In the genomic region with DNA sequence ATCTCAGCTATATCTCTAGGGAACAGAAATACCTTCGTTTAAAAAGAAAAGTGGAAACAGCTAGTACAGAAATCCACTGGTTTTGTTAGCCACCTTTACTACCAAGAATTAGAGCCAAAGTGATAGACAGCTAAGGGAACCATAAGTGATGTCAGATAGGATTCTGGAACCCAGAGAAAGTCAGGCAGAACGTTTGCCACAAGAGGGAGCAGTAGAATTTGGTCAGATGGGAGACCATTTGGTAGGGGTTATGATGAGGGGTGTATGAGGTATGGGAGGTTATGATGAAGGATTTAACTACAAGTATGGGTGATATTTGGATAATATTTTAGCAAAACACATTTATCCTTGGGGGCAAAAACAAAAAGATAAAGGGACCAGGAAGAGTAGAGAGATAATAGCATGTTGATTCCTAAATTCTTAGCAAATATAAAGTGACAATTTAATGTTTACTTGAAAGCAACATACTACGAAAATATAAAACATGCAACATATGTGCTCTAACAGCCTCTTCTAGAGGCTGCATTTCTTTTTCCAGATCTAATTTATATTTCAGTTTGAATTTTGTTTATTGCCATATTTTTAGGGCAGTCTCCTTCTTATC, we compare ENCODE assay signal across 8 cellular contexts. TPM values are rescaled to one million over a fixed set of nuclear protein-coding genes. Genes with fewer than 3 reads are reported as not detected.
DNase-seq lines count a peak whose midpoint lies in the region; ATAC-seq and TF ChIP-seq lines count a peak whose summit lies in the region.

No MANE protein-coding gene starts in this region.

- H3K27me3 Mint-ChIP-seq in GM23338 (ENCODE audit: insufficient read depth, low read depth, poor library complexity) (peaks cover 35% of the 10 kb centered on the region), endothelial cell (ENCODE audit: unreplicated experiment) (peaks cover 17% of the 10 kb centered on the region)

- H3K27me3 ChIP-seq in GM23338 (ENCODE audit: insufficient read depth): peaks cover 39% of the 10 kb centered on the region
- H3K27me3 ChIP-seq in gastrocnemius medialis: peaks cover 7 to 16% (median 9%) of the 10 kb centered on the region in 3 donors
- H3K27me3 ChIP-seq in thyroid gland: no peaks in the 10 kb centered on the region

- DNase-seq in AML-193 (lab: John Stamatoyannopoulos, UW) (peak; percentile 19 to 39), GM23338 (ENCODE audit: low spot score) (peak; percentile 77), NCI-H524 treated with DMSO at 0.1 percent for 48 hours (lab: John Stamatoyannopoulos, UW) (peak; percentile 48), endothelial cell (ENCODE audit: low spot score) (peak; percentile 42), gastrocnemius medialis (no peak), HK-2 (ENCODE audit: unreplicated experiment) (no peak), thyroid gland (no peak), NCI-H226 (no peak)

- no peaks in the 10 kb centered on the region for H3K36me3 ChIP-seq in GM23338 (ENCODE audit: insufficient read depth)
- no peaks in the 10 kb centered on the region for H3K36me3 ChIP-seq in gastrocnemius medialis
- no peaks in the 10 kb centered on the region for H3K36me3 ChIP-seq in thyroid gland

- no peaks in the 10 kb centered on the region for H3K9me2 ChIP-seq in GM23338 (ENCODE audit: insufficient read depth)

- H4K20me1 ChIP-seq in GM23338 (replicated peaks; ENCODE audit: insufficient read depth): no peaks in the 10 kb centered on the region

- H3K9me3 Mint-ChIP-seq in GM23338 (no peaks in the 10 kb centered on the region; the same call in 2 of the 3 replicates), endothelial cell (ENCODE audit: unreplicated experiment) (no peaks in the 10 kb centered on the region)

- H3K9me3 ChIP-seq in gastrocnemius medialis (no peaks in the 10 kb centered on the region), thyroid gland (no peaks in the 10 kb centered on the region)

- H3K27ac Mint-ChIP-seq in GM23338: no peak overlapping the region
- no peak overlapping the region for H3K27ac Mint-ChIP-seq in endothelial cell (ENCODE audit: unreplicated experiment)

- H3K4me3 ChIP-seq in GM23338 (no peak overlapping the region), gastrocnemius medialis (no peak overlapping the region), thyroid gland (replicated peaks in 1 of 3) (no peak overlapping the region)

- WGBS in thyroid gland, 2 donors: 41% methylated on average over 3 of the region's 3 CpGs

- in situ Hi-C loops in gastrocnemius medialis (cut with MboI; ENCODE audit: low sequenced_read_pairs in 4 of 4): no loop called here

- H3K4me1 Mint-ChIP-seq in GM23338 (peaks cover 28% of the 10 kb centered on the region), endothelial cell (ENCODE audit: unreplicated experiment) (peaks cover 14% of the 10 kb centered on the region)

- peak; percentile 26; the same call in 2 of the 3 replicates for ATAC-seq in GM23338
- ATAC-seq in gastrocnemius medialis: no peak

- H3K79me2 ChIP-seq in GM23338 (replicated peaks; ENCODE audit: insufficient read depth): no peaks in the 10 kb centered on the region

- H3K4me1 ChIP-seq in GM23338 (ENCODE audit: insufficient read depth) (peaks cover 28% of the 10 kb centered on the region), gastrocnemius medialis (no peaks in the 10 kb centered on the region), thyroid gland (peaks cover 0 to 14% of the 10 kb centered on the region in 2 donors)

- H3K36me3 Mint-ChIP-seq in GM23338 (ENCODE audit: low read depth) (no peaks in the 10 kb centered on the region; the same call in 2 of the 3 replicates), endothelial cell (ENCODE audit: low read depth, unreplicated experiment) (no peaks in the 10 kb centered on the region)

- H3K27ac ChIP-seq in GM23338 (ENCODE audit: low read depth) (no peak overlapping the region), gastrocnemius medialis (no peak overlapping the region), thyroid gland (no peak overlapping the region)

- TF ChIP-seq POLR2A in gastrocnemius medialis (IDR thresholded peaks at IDR 0.05) (no peak), thyroid gland (IDR thresholded peaks at IDR 0.05) (no peak)

- H2AFZ ChIP-seq in GM23338: no peak overlapping the region

- H3K4me3 Mint-ChIP-seq in GM23338 (no peak overlapping the region), endothelial cell (ENCODE audit: unreplicated experiment) (no peak overlapping the region)

- H3F3A ChIP-seq in GM23338 (replicated peaks; ENCODE audit: low read depth): peaks cover 5% of the 10 kb centered on the region; the same call in 1 of the 2 replicates

- H3K4me2 ChIP-seq in GM23338: no peak overlapping the region

- intact Hi-C loops in gastrocnemius medialis (cut with DNase I; ENCODE audit: low total_unique reads) (no loop called here), thyroid gland (cut with DNase I) (no loop called here)

- TF ChIP-seq CTCF in GM23338 (conservative IDR thresholded peaks at IDR 0.05; ENCODE audit: low read depth in 2 of 2): peak; percentile 84 to 85
- TF ChIP-seq CTCF in endothelial cell (IDR thresholded peaks at IDR 0.05; ENCODE audit: unreplicated experiment): peak; percentile 47
- TF ChIP-seq CTCF in gastrocnemius medialis (IDR thresholded peaks at IDR 0.05 in 4 of 5, conservative IDR thresholded peaks at IDR 0.05 in 1 of 5): peak in 3 of 5 experiments; percentile 9 to 35 (median 24)
- TF ChIP-seq CTCF in thyroid gland (IDR thresholded peaks at IDR 0.05): peak in 3 of 6 experiments; percentile 27 to 31 (median 30)

TF ChIP-seq in GM23338, 12 proteins besides CTCF, POLR2A, EP300 and RAD21 (continues in another document):
- TF ChIP-seq JUNB (IDR thresholded peaks at IDR 0.05; ENCODE audit: unreplicated experiment) (no peak), EZH2 (IDR thresholded peaks at IDR 0.05; ENCODE audit: low read depth, unreplicated experiment) (no peak), EZH2phosphoT487 (IDR thresholded peaks at IDR 0.05; ENCODE audit: unreplicated experiment) (no peak), NANOG (IDR thresholded peaks at IDR 0.05; ENCODE audit: borderline replicate concordance) (no peak), POLR2AphosphoS5 (IDR thresholded peaks at IDR 0.05; ENCODE audit: low read depth) (no peak), STAT1 (IDR thresholded peaks at IDR 0.05; ENCODE audit: unreplicated experiment) (no peak)
- TF ChIP-seq, protein P1, sequence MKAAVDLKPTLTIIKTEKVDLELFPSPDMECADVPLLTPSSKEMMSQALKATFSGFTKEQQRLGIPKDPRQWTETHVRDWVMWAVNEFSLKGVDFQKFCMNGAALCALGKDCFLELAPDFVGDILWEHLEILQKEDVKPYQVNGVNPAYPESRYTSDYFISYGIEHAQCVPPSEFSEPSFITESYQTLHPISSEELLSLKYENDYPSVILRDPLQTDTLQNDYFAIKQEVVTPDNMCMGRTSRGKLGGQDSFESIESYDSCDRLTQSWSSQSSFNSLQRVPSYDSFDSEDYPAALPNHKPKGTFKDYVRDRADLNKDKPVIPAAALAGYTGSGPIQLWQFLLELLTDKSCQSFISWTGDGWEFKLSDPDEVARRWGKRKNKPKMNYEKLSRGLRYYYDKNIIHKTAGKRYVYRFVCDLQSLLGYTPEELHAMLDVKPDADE (IDR thresholded peaks at IDR 0.05): no peak

RNA-seq across cellular contexts. Expression of a gene that starts 3.3 kb away (rescaled TPM):
- 2.5 and 3.3 TPM in 2 replicates for total RNA-seq in GM23338 (2014; rRNA removed; shearing (Covaris generic))
- 2.3 and 2.5 TPM in 2 replicates for polyA plus RNA-seq in GM23338 (2016; fragmentation: Nextera tagmentation; extraction: Ambion mirVana)
- total RNA-seq in endothelial cell (ENCODE audit: unreplicated experiment): 0.80 TPM
- 1 to 10 TPM; 1.3 to 3.8 (median 2.4) TPM for total RNA-seq in gastrocnemius medialis
- 1 to 10 TPM; 2.0 to 5.1 (median 4.4) TPM for total RNA-seq in thyroid gland

Comparison
In these comparisons a context has a peak if more than half of its experiments do, and no peak if none do; other contexts are left out.
1. DNase-seq: peak in AML-193 (2 of 2), GM23338 (single experiment), NCI-H524 treated with DMSO at 0.1 percent for 48 hours (single experiment) and endothelial cell (single experiment); none in gastrocnemius medialis (0 of 2), HK-2 (single experiment), thyroid gland (0 of 2) and NCI-H226 (single experiment).